ENCODE assay signal across 10 cellular contexts in the genomic region with DNA sequence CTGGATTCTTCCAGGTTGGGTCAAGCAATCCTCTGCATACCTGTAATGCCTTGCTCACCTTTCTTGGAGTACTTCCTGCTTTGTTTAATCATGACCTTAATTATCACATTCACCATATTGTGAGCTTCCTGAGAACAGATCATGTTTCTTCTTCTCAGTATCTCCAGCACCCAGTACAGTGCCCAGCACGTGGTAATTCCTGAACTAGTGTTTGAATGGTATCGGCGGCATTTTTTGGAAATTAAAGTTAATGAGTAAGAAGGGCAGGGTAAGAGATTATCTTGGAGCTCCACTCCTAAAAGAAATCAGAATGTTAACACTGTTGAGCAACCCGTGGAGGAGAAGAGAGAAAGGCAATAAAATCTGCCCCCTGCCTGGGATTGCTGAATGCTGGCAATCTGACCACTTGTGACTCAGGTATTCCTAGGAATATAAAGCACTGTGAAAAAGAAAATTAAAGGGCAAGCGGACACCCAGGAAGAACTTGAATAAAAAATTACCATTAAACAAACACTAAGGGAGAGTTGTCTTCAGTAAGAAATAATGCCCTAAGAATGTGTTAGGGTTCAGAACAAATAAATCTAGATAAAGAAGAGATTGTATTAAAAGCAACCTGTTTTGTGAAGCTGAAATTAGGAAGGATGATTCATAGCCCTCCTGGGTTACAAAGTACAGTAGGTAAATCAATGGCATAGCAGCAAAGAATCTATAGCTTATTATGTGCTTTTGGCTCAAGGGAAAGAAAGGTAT.
DNase-seq lines count a peak whose midpoint lies in the region; ATAC-seq and TF ChIP-seq lines count a peak whose summit lies in the region.
"Had no signal": no experiment of that assay in that cellular context is flagged by ENCODE, and none has a peak within 500 bp of the region (broad histone marks: within the 10 kb centered on the region; RNA-seq: fewer than 3 reads in every experiment).

No MANE protein-coding gene starts in this region.

- no peaks in the 10 kb centered on the region for H3K9me3 ChIP-seq in HAP-1
- H3K9me3 ChIP-seq: ascending aorta had no signal

- H3K4me3 Mint-ChIP-seq in progenitor cell of endocrine pancreas (ENCODE audit: low read depth) = no peak overlapping the region
- H3K4me3 Mint-ChIP-seq in T-helper 2 cell treated with Interferon-gamma antibody and Interleukin-4, amounts not matched to agents 5 μg/mL and 100 μg/mL, for 36 hours = no peak overlapping the region

- in situ Hi-C loops in HAP-1 (cut with MboI; ENCODE audit: low sequenced_read_pairs) = no loop called here

- DNase-seq in ELR (ENCODE audit: low read depth) = peak; percentile 81
- DNase-seq in NCI-H2227 treated with DMSO at 0.1 percent for 48 hours (lab: John Stamatoyannopoulos, UW) = peak; percentile 49
- peak; percentile 74 for DNase-seq in epithelial cell of prostate (ENCODE audit: low read depth, low spot score)
- DNase-seq in progenitor cell of endocrine pancreas (ENCODE audit: low spot score, unreplicated experiment) = no peak
- no peak for DNase-seq in T-helper 2 cell treated with Interferon-gamma antibody and Interleukin-4, amounts not matched to agents 5 μg/mL and 100 μg/mL, for 36 hours (ENCODE audit: low spot score)
- no peak for DNase-seq in HAP-1 (ENCODE audit: low spot score in 2 of 2)
- DNase-seq in AML-193 (lab: John Stamatoyannopoulos, UW) = no peak
- DNase-seq: H7 had no signal

- peaks cover 30% of the 10 kb centered on the region for H3K4me1 Mint-ChIP-seq in progenitor cell of endocrine pancreas (ENCODE audit: low read depth)
- peaks cover 52% of the 10 kb centered on the region for H3K4me1 Mint-ChIP-seq in T-helper 2 cell treated with Interferon-gamma antibody and Interleukin-4, amounts not matched to agents 5 μg/mL and 100 μg/mL, for 36 hours (ENCODE audit: low read depth)

- peak overlapping the region; percentile 5 for H3K27ac Mint-ChIP-seq in progenitor cell of endocrine pancreas
- H3K27ac Mint-ChIP-seq in T-helper 2 cell treated with Interferon-gamma antibody and Interleukin-4, amounts not matched to agents 5 μg/mL and 100 μg/mL, for 36 hours = no peak overlapping the region

- no peak for TF ChIP-seq CTCF in progenitor cell of endocrine pancreas (IDR thresholded peaks at IDR 0.05; ENCODE audit: unreplicated experiment)

- no peaks in the 10 kb centered on the region for H3K4me1 ChIP-seq in HAP-1
- H3K4me1 ChIP-seq: ascending aorta had no signal

- no peaks in the 10 kb centered on the region for H3K27me3 Mint-ChIP-seq in progenitor cell of endocrine pancreas
- peaks cover 32% of the 10 kb centered on the region for H3K27me3 Mint-ChIP-seq in T-helper 2 cell treated with Interferon-gamma antibody and Interleukin-4, amounts not matched to agents 5 μg/mL and 100 μg/mL, for 36 hours (ENCODE audit: low read depth)

- no peaks in the 10 kb centered on the region for H3K9me3 Mint-ChIP-seq in progenitor cell of endocrine pancreas (ENCODE audit: low read depth)
- H3K9me3 Mint-ChIP-seq in T-helper 2 cell treated with Interferon-gamma antibody and Interleukin-4, amounts not matched to agents 5 μg/mL and 100 μg/mL, for 36 hours = no peaks in the 10 kb centered on the region

- H3K27ac ChIP-seq in epithelial cell of prostate = peak overlapping the region; percentile 84
- H3K27ac ChIP-seq: ascending aorta had no signal

- no peaks in the 10 kb centered on the region for H3K27me3 ChIP-seq in HAP-1 (ENCODE audit: low read depth)
- H3K27me3 ChIP-seq: ascending aorta had no signal

- H3K36me3 Mint-ChIP-seq in progenitor cell of endocrine pancreas (ENCODE audit: insufficient read depth) = no peaks in the 10 kb centered on the region
- H3K36me3 Mint-ChIP-seq in T-helper 2 cell treated with Interferon-gamma antibody and Interleukin-4, amounts not matched to agents 5 μg/mL and 100 μg/mL, for 36 hours (ENCODE audit: low read depth) = no peaks in the 10 kb centered on the region

- H3K36me3 ChIP-seq in HAP-1 (replicated peaks) = no peaks in the 10 kb centered on the region
- H3K36me3 ChIP-seq: ascending aorta had no signal

- no peak for ATAC-seq in GM18858 (IDR thresholded peaks at IDR 0.05; ENCODE audit: unreplicated experiment)

- H3K4me3 ChIP-seq in HAP-1 = no peak overlapping the region
- H3K4me3 ChIP-seq: ascending aorta had no signal

Comparison
In these comparisons a context has a peak if more than half of its experiments do, and no peak if none do; other contexts are left out.
1. DNase-seq: peak in ELR (single experiment), NCI-H2227 treated with DMSO at 0.1 percent for 48 hours (single experiment) and epithelial cell of prostate (single experiment); none in progenitor cell of endocrine pancreas (single experiment), T-helper 2 cell treated with Interferon-gamma antibody and Interleukin-4, amounts not matched to agents 5 μg/mL and 100 μg/mL, for 36 hours (single experiment), HAP-1 (0 of 2) and AML-193 (0 of 2).